8 cellular contexts compared by ENCODE assay signal in the genomic region with DNA sequence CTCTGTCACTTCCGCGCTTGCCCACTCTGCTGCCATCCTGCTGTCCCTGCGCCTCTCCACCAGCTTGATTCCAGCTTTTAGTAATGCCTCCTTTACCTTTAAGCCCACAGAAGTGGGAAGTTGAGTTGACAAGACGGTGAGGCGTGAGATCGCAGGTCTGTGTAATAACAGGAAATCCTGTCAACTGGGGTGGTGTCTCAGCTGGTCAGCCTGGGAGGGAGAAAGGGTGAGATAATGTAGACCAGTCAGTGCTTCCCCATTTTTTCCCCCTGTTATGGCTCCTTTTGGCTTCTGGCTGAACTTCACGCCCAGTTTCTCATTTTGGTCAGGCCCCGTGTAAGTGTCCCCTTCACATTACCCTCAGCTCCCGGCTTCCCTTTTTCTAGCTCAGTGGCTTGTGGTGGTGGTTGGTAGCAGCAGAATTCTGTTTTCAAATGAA.
DNase-seq lines count a peak whose midpoint lies in the region; ATAC-seq and TF ChIP-seq lines count a peak whose summit lies in the region.

No MANE protein-coding gene starts in this region.

- H3K4me1 Mint-ChIP-seq in CD4-positive, CD25-positive, alpha-beta regulatory T cell = peaks cover 0 to 40% (median 10%) of the 10 kb centered on the region in 4 donors

- peaks cover 10% of the 10 kb centered on the region for H3K4me1 ChIP-seq in CD4-positive, CD25-positive, alpha-beta regulatory T cell (ENCODE audit: control insufficient read depth, insufficient read depth, low read length, poor library complexity, severe bottlenecking)
- H3K4me1 ChIP-seq in esophagus muscularis mucosa (peaks cover 0 to 24% (median 19%) of the 10 kb centered on the region in 4 donors), uterus (no peaks in the 10 kb centered on the region)

- no peaks in the 10 kb centered on the region for H3K36me3 ChIP-seq in CD4-positive, CD25-positive, alpha-beta regulatory T cell (ENCODE audit: control insufficient read depth, insufficient read depth, low read length)
- no peaks in the 10 kb centered on the region for H3K36me3 ChIP-seq in KOPT-K1 (ENCODE audit: insufficient read depth, low read length)
- peaks cover 0 to 3% (median 0%) of the 10 kb centered on the region in 4 donors for H3K36me3 ChIP-seq in esophagus muscularis mucosa
- no peaks in the 10 kb centered on the region for H3K36me3 ChIP-seq in uterus

- H3K27me3 ChIP-seq in CD4-positive, CD25-positive, alpha-beta regulatory T cell (ENCODE audit: control insufficient read depth, insufficient read depth, low read length) = no peaks in the 10 kb centered on the region
- H3K27me3 ChIP-seq in esophagus muscularis mucosa = no peaks in the 10 kb centered on the region
- H3K27me3 ChIP-seq in uterus = no peaks in the 10 kb centered on the region

- no peaks in the 10 kb centered on the region for H3K9me3 ChIP-seq in CD4-positive, CD25-positive, alpha-beta regulatory T cell (ENCODE audit: control insufficient read depth in 2 of 2, low read length in 2 of 2)
- H3K9me3 ChIP-seq in KOPT-K1 (ENCODE audit: insufficient read depth, low read length, poor library complexity, severe bottlenecking) (no peaks in the 10 kb centered on the region), esophagus muscularis mucosa (no peaks in the 10 kb centered on the region), uterus (no peaks in the 10 kb centered on the region)

- TF ChIP-seq CTCF in esophagus muscularis mucosa (IDR thresholded peaks at IDR 0.05) (no peak), uterus (IDR thresholded peaks at IDR 0.05) (no peak)

- no peaks in the 10 kb centered on the region for H3K27me3 Mint-ChIP-seq in CD4-positive, CD25-positive, alpha-beta regulatory T cell

- TF ChIP-seq POLR2A in esophagus muscularis mucosa (IDR thresholded peaks at IDR 0.05; ENCODE audit: low read depth) = no peak
- TF ChIP-seq POLR2A in uterus (IDR thresholded peaks at IDR 0.05) = no peak

- peaks cover 0 to 5% (median 0%) of the 10 kb centered on the region in 7 donors for H3K9me3 Mint-ChIP-seq in CD4-positive, CD25-positive, alpha-beta regulatory T cell

- intact Hi-C loops in esophagus muscularis mucosa (cut with DNase I) (no loop called here), uterus (cut with DNase I; ENCODE audit: low total_unique reads) (no loop called here)

- H3K4me3 Mint-ChIP-seq in CD4-positive, CD25-positive, alpha-beta regulatory T cell = peak overlapping the region in 2 of 4 donors; percentile 9 to 50

- H3K27ac Mint-ChIP-seq in CD4-positive, CD25-positive, alpha-beta regulatory T cell = peak overlapping the region in 1 of 3 donors; percentile 71

- DNase-seq in CD4-positive, CD25-positive, alpha-beta regulatory T cell = peak in 1 of 3 donors; percentile 26
- peak in 8 of 49 donors; percentile 10 to 42 (median 20) for DNase-seq in substantia nigra (lab: John Stamatoyannopoulos, UW)
- DNase-seq in HUDEP-2 (lab: John Stamatoyannopoulos, UW; ENCODE audit: unreplicated experiment in 76 of 76) = no peak
- DNase-seq in esophagus muscularis mucosa (ENCODE audit: extremely low spot score) = no peak
- DNase-seq in uterus = no peak

- no peak for TF ChIP-seq EP300 in esophagus muscularis mucosa (IDR thresholded peaks at IDR 0.05)

- whole genome bisulfite sequencing in esophagus muscularis mucosa = 77% methylated on average over 9 of the region's 9 CpGs

- no peaks in the 10 kb centered on the region for H3K36me3 Mint-ChIP-seq in CD4-positive, CD25-positive, alpha-beta regulatory T cell

- no peak overlapping the region for H3K27ac ChIP-seq in CD4-positive, CD25-positive, alpha-beta regulatory T cell (ENCODE audit: insufficient read depth, low read length, poor library complexity, severe bottlenecking)
- H3K27ac ChIP-seq in KOPT-K1 (ENCODE audit: low read depth, low read length, poor library complexity, severe bottlenecking) (peak overlapping the region; percentile 34), substantia nigra (ENCODE audit: low read depth, low read length, poor library complexity, severe bottlenecking) (peak overlapping the region; percentile 64), esophagus muscularis mucosa (replicated peaks in 1 of 4) (peak overlapping the region in 1 of 4 donors; percentile 42), uterus (peak overlapping the region in 1 of 2 donors; percentile 22)

- H3K4me3 ChIP-seq in CD4-positive, CD25-positive, alpha-beta regulatory T cell (ENCODE audit: low read depth, low read length) = peak overlapping the region; percentile 37
- H3K4me3 ChIP-seq in esophagus muscularis mucosa (no peak overlapping the region), uterus (no peak overlapping the region)

- ATAC-seq in CD4-positive, CD25-positive, alpha-beta regulatory T cell (ENCODE audit: low read depth in 2 of 2) = peak; percentile 28 to 52
- ATAC-seq in GM21381 (IDR thresholded peaks at IDR 0.05; ENCODE audit: unreplicated experiment) (peak; percentile 70), esophagus mucosa (peak; percentile 60)
